Comparison of ENCODE assay signal across 7 cellular contexts in the genomic region with DNA sequence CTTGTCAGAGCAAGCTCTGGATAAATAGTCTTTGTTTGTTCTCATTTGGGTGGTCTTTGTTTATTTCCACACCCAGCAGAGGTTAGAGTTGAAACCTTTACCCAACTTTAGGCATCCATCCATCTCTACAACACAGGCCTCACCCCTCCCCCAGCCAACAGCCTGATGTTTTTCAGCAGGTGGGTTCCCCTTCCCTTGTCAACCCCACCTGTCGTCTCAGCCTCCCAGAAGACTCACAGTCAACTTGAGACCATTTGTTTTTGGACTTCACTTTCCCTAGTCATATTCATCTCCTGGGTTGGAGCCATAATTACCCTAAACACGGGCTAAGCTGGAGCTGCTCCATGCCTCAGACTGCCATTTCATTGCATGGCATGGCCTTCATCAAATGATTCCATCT. TPM values are rescaled to one million over a fixed set of nuclear protein-coding genes. Genes with fewer than 3 reads are reported as not detected.
"Had no signal": no experiment of that assay in that cellular context is flagged by ENCODE, and none has a peak within 500 bp of the region (broad histone marks: within the 10 kb centered on the region; RNA-seq: fewer than 3 reads in every experiment).

No MANE protein-coding gene starts in this region.

- H3K4me3 Mint-ChIP-seq: GM23338, H9 had no signal

- H3K27ac Mint-ChIP-seq: GM23338, H9 had no signal

- H3K4me1 Mint-ChIP-seq: GM23338, H9 had no signal

- DNase-seq: H9, HCEC 1CT, IMR-90 had no signal

- H2AFZ ChIP-seq: GM23338 had no signal

- ATAC-seq: GM23338, K562 had no signal

- H3K4me3 ChIP-seq: GM23338, K562 had no signal

- H3K4me2 ChIP-seq: GM23338 had no signal

RNA-seq across cellular contexts. Expression of a gene that starts 31.7 kb away (rescaled TPM):
- total RNA-seq: GM23338, H1, H9, HT-29, IMR-90, K562 had no signal
- polyA plus RNA-seq: GM23338, IMR-90, K562 had no signal

RNA-seq across cellular contexts. Expression of a gene that starts 35.1 kb away (rescaled TPM):
- total RNA-seq: GM23338, H1, H9, HT-29, IMR-90, K562 had no signal
- polyA plus RNA-seq: GM23338, K562 had no signal

RNA-seq across cellular contexts. Expression of a gene that starts 59.2 kb away (rescaled TPM):
- total RNA-seq: GM23338, H1, H9, HT-29, IMR-90, K562 had no signal
- polyA plus RNA-seq: GM23338, H1, IMR-90, K562 had no signal
